Comparison of ENCODE assay signal across 27 cellular contexts in the genomic region with DNA sequence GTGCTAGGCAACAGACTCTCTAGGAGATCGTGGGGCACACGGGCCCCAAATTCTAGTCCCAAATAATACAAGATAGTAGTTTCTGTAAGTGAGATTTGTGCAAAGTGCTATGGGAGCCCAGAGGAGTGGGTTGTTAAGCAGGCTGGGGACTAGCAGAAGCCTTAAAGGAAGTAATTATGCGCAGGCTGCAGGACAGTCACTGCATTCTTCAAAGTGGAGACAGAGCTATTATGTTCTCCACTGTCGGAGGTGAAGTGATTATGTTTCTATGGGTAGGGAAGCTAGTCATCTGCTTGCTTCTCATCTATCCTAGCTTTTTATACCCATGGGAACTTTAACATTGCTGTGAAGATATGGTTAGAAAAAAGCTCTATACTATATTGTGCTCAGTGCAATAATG.
"Had no signal": no experiment of that assay in that cellular context is flagged by ENCODE, and none has a peak within 500 bp of the region (broad histone marks: within the 10 kb centered on the region; RNA-seq: fewer than 3 reads in every experiment).

No MANE protein-coding gene starts in this region.

- H3K36me3 ChIP-seq: esophagus muscularis mucosa, heart right ventricle, left ventricle myocardium inferior, stomach, thyroid gland, upper lobe of left lung, vagina, WERI-Rb-1 had no signal

- DNase-seq: activated CD4-positive, alpha-beta memory T cell treated with anti-CD3 and anti-CD28 coated beads for 36 hours; activated CD4-positive, alpha-beta T cell treated with anti-CD3 and anti-CD28 coated beads, Interleukin-2, amount 10 ng/mL, durations not matched to agents 24 days and 14 days; activated CD4-positive, CD25-positive, alpha-beta regulatory T cell treated with anti-CD3 and anti-CD28 coated beads, Interleukin-2, amount 50 U/mL, for 72 hours; activated CD8-positive, alpha-beta memory T cell treated with anti-CD3 and anti-CD28 coated beads, Interleukin-2, amount 50 U/mL, for 4 hours; activated gamma-delta T cell treated with Interleukin-2 at 50 U/mL for 16 hours; activated naive CD4-positive, alpha-beta T cell treated with anti-CD3 and anti-CD28 coated beads, Interleukin-2, amount 50 U/mL, for 16 hours; activated naive CD8-positive, alpha-beta T cell treated with anti-CD3 and anti-CD28 coated beads, Interleukin-2, amount 50 U/mL, for 24 hours; activated T-cell treated with anti-CD3 and anti-CD28 coated beads, Interleukin-2, amount 50 U/mL, for 24 hours; dermis blood vessel endothelial cell; effector CD4-positive, alpha-beta T cell; foreskin keratinocyte; heart right ventricle; left ventricle myocardium inferior; mucosa of descending colon; right cardiac atrium; stimulated activated CD4-positive, alpha-beta T cell treated with anti-CD3 and anti-CD28 coated beads, Interleukin-15, amount 100 ng/mL, for 24 hours; stimulated activated CD4-positive, alpha-beta T cell treated with anti-CD3 and anti-CD28 coated beads, Interleukin-2, amount 100 ng/mL, for 24 hours; stimulated activated naive B cell treated with anti-CD40 and anti-IgM and Interleukin-4, amounts not matched to agents 10 μg/mL and 1 μg/mL and 100 μg/mL, for 72 hours; stomach; T1000; thyroid gland; upper lobe of left lung; WERI-Rb-1 had no signal

- H3K4me3 ChIP-seq: esophagus muscularis mucosa, heart right ventricle, left ventricle myocardium inferior, lung, mucosa of descending colon, stomach, thyroid gland, upper lobe of left lung, vagina had no signal

- ATAC-seq: activated naive CD8-positive, alpha-beta T cell treated with anti-CD3 and anti-CD28 coated beads, Interleukin-2, amount 50 U/mL, for 24 hours; foreskin keratinocyte; heart right ventricle; mucosa of descending colon; natural killer cell treated with Interleukin-12 subunit alpha and Interleukin-12 subunit beta and Interleukin-15 and Interleukin-18, amount 100 ng/mL, for 72 hours; right cardiac atrium; stimulated activated naive B cell treated with anti-CD40 and anti-IgM and Interleukin-4, amounts not matched to agents 10 μg/mL and 1 μg/mL and 100 μg/mL, for 72 hours had no signal

- H3K27ac ChIP-seq: esophagus muscularis mucosa, foreskin keratinocyte, heart right ventricle, left ventricle myocardium inferior, stomach, thyroid gland, upper lobe of left lung, vagina, WERI-Rb-1 had no signal

- H3K27me3 ChIP-seq: esophagus muscularis mucosa, foreskin keratinocyte, stomach, thyroid gland, upper lobe of left lung, vagina had no signal

- H3K4me1 ChIP-seq: foreskin keratinocyte, heart right ventricle, left ventricle myocardium inferior, stomach, thyroid gland, upper lobe of left lung, vagina had no signal

- H3K9me3 ChIP-seq: esophagus muscularis mucosa, left ventricle myocardium inferior, mucosa of descending colon, stomach, thyroid gland, upper lobe of left lung, vagina had no signal
